In the genomic region with DNA sequence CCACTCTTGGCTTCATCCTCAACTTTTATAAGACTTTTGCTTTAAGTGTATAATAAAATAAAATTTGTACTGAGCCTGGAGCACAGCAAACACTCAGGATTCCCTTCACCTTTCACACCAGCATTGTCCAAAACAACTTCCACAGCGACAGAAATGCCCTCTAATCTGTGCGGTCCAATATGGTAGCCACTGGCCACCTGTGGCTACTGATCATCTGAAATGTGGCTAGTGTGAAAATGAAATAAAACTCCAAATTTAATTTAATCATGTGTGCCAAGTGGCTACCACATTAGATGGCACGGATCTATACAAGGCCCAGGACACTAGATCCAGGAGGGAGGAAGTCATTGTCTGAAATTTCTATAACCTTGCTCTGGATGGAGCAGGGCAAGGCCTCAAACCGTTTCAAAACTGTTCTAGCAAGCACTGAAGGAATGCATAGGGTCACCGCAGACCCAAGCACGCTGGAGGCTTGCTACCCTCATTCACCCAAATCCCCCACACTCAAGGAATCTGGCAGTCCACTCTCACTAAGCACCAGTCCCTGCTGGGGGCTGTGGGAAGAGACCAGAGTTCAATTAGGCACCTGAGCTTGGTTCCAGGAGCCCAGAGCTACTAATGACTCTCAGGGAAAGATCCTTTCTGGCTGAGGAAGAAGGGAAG, we compare ENCODE assay signal across 7 cellular contexts. TPM values are rescaled to one million over a fixed set of nuclear protein-coding genes. Genes with fewer than 3 reads are reported as not detected.
DNase-seq lines count a peak whose midpoint lies in the region; TF ChIP-seq lines count a peak whose summit lies in the region.

No MANE protein-coding gene starts in this region.

- H3K79me2 ChIP-seq in H9 (ENCODE audit: insufficient read depth, low read length): peaks cover 13% of the 10 kb centered on the region; the same call in 1 of the 2 replicates

- DNase-seq in H9 (no peak), WERI-Rb-1 (no peak), fibroblast of the aortic adventitia (ENCODE audit: low read depth) (no peak), NCI-H774 (lab: John Stamatoyannopoulos, UW) (no peak), dermis blood vessel endothelial cell (no peak), DMS53 (lab: John Stamatoyannopoulos, UW) (no peak)

- H3K9me3 Mint-ChIP-seq in H9: no peaks in the 10 kb centered on the region; a peak in 1 of 5 replicates

- H3K4me1 Mint-ChIP-seq in H9: peaks cover 27 to 33% of the 10 kb centered on the region in 2 experiments

- H2BK20ac ChIP-seq in H9 (ENCODE audit: low read depth, low read length, poor library complexity, severe bottlenecking): no peak overlapping the region

- peak overlapping the region; percentile 92 for H3K4me2 ChIP-seq in H9 (ENCODE audit: insufficient read depth, insufficient read length, low read length)

- H3K4me1 ChIP-seq in H9 (ENCODE audit: insufficient read depth, low read length): no peaks in the 10 kb centered on the region

- H3K9ac ChIP-seq in H9 (ENCODE audit: extremely low read depth, insufficient read length, low read length): peak overlapping the region; percentile 99

- H4K8ac ChIP-seq in H9 (replicated peaks; ENCODE audit: insufficient read length, low read depth, low read length): no peak overlapping the region

- no peak overlapping the region for H3K23ac ChIP-seq in H9 (ENCODE audit: insufficient read length, low read depth, low read length)

- H2BK15ac ChIP-seq in H9 (ENCODE audit: low read depth, low read length): no peak overlapping the region

- H3K4me3 ChIP-seq in WERI-Rb-1 (ENCODE audit: low read depth, low read length) (peak overlapping the region; percentile 77), fibroblast of the aortic adventitia (ENCODE audit: low read depth, low read length) (peak overlapping the region; percentile 74), skin epidermis (peak overlapping the region; percentile 49 to 67 (median 64))

- H2BK120ac ChIP-seq in H9 (ENCODE audit: low read depth, low read length, poor library complexity, severe bottlenecking): no peak overlapping the region

- peak overlapping the region; percentile 96 to 99 for H3K4me3 Mint-ChIP-seq in H9

- H3K36me3 ChIP-seq in WERI-Rb-1: peaks cover 60% of the 10 kb centered on the region

- no peak overlapping the region for H3K56ac ChIP-seq in H9 (ENCODE audit: insufficient read length, low read depth, low read length)

- H4K20me1 ChIP-seq in H9 (ENCODE audit: control insufficient read depth, insufficient read depth, insufficient read length): no peaks in the 10 kb centered on the region

- no CpG with 5 or more reads among the region's 6 CpGs for WGBS in H9 (ENCODE audit: extremely low coverage, insufficient read length, low lambda C conversion rate)

- H3K27me3 ChIP-seq in H9 (ENCODE audit: insufficient read depth, low read length) (no peaks in the 10 kb centered on the region), WERI-Rb-1 (ENCODE audit: insufficient read depth, low read depth, severe bottlenecking) (no peaks in the 10 kb centered on the region)

- H2BK5ac ChIP-seq in H9 (ENCODE audit: insufficient read length, low read length): no peak overlapping the region

- H3K23me2 ChIP-seq in H9 (ENCODE audit: insufficient read length, low read depth, low read length, poor library complexity, severe bottlenecking): peaks cover 3% of the 10 kb centered on the region

- H3K4ac ChIP-seq in H9 (ENCODE audit: low read depth, low read length): no peak overlapping the region

- H3K14ac ChIP-seq in H9 (ENCODE audit: insufficient read depth, low read length): no peak overlapping the region

- no peak overlapping the region for H2AFZ ChIP-seq in H9 (ENCODE audit: low read length)

- H3K9me3 ChIP-seq in H9 (ENCODE audit: control insufficient read depth, low read depth, low read length) (no peaks in the 10 kb centered on the region), WERI-Rb-1 (ENCODE audit: severe bottlenecking) (no peaks in the 10 kb centered on the region)

- no peak overlapping the region for H3K18ac ChIP-seq in H9 (ENCODE audit: insufficient read length, low read depth, low read length)

- H2AK5ac ChIP-seq in H9 (ENCODE audit: insufficient read length, low read length): no peak overlapping the region

- H3K79me1 ChIP-seq in H9 (ENCODE audit: insufficient read depth, low read depth, low read length, poor library complexity, severe bottlenecking): peaks cover 4% of the 10 kb centered on the region

- peak overlapping the region; percentile 99 to 100 (median 100); a peak in 6 of 7 replicates for H3K27ac Mint-ChIP-seq in H9

- no peak for TF ChIP-seq CTCF in H9 (conservative IDR thresholded peaks at IDR 0.05)
- no peak for TF ChIP-seq CTCF in WERI-Rb-1 (IDR thresholded peaks at IDR 0.05; ENCODE audit: low read depth, low read length)
- TF ChIP-seq CTCF in fibroblast of the aortic adventitia (IDR thresholded peaks at IDR 0.05; ENCODE audit: insufficient read depth, low read length): no peak

- H3K27ac ChIP-seq in H9 (ENCODE audit: insufficient read length, low read depth, low read length) (no peak overlapping the region), WERI-Rb-1 (peak overlapping the region; percentile 88; the same call in 1 of the 2 replicates), skin epidermis (peak overlapping the region in 18 of 21 experiments; percentile 7 to 97 (median 94))

- H4K91ac ChIP-seq in H9 (ENCODE audit: insufficient read length, low read depth, low read length): no peak overlapping the region

- peaks cover 36 to 61% (median 40%) of the 10 kb centered on the region in 3 experiments for H3K36me3 Mint-ChIP-seq in H9 (ENCODE audit: insufficient read depth in 1 of 3, low read depth in 3 of 3)

- no peaks in the 10 kb centered on the region; the same call in 1 of the 2 replicates for H3K27me3 Mint-ChIP-seq in H9 (ENCODE audit: low read depth)

- no peak overlapping the region for H2BK12ac ChIP-seq in H9 (ENCODE audit: insufficient read length, low read depth, low read length)

- H4K5ac ChIP-seq in H9 (ENCODE audit: insufficient read length, low read depth, low read length): peak overlapping the region; percentile 22

- H3T11ph ChIP-seq in H9 (ENCODE audit: low read length): no peak overlapping the region

RNA-seq across cellular contexts. Expression of a gene that starts 6.3 kb away (rescaled TPM):
- total RNA-seq in H9 (2021) (0.55 and 0.57 TPM in 2 replicates), fibroblast of the aortic adventitia (ENCODE audit: low replicate concordance) (0.09 TPM in 1 of 2 replicates, not detected in the other), dermis blood vessel endothelial cell (0.09 and 0.17 TPM in 2 replicates)

RNA-seq across cellular contexts. Expression of a gene that starts 14.8 kb away (rescaled TPM):
- 30.4 and 30.5 TPM in 2 replicates for total RNA-seq in H9 (2021)
- total RNA-seq in fibroblast of the aortic adventitia (ENCODE audit: low replicate concordance): 20.0 and 42.9 TPM in 2 replicates
- 76.4 and 91.4 TPM in 2 replicates for total RNA-seq in dermis blood vessel endothelial cell
